Comparison of ENCODE assay signal across 24 cellular contexts in genomic region chr17:19986941-19987714, GRCh38. TPM values are rescaled to one million over a fixed set of nuclear protein-coding genes. Genes with fewer than 3 reads are reported as not detected.
DNase-seq lines count a peak whose midpoint lies in the region; ATAC-seq, FAIRE-seq and TF ChIP-seq lines count a peak whose summit lies in the region.
"Had no signal": no experiment of that assay in that cellular context is flagged by ENCODE, and none has a peak within 500 bp of the region (broad histone marks: within the 10 kb centered on the region; RNA-seq: fewer than 3 reads in every experiment).

No MANE protein-coding gene starts in this region.

- H3K4me1 ChIP-seq in SK-N-SH (ENCODE audit: control insufficient read depth in 1 of 2, insufficient read depth in 2 of 2, low read depth in 1 of 2, low read length in 1 of 2) (no peaks in the 10 kb centered on the region), astrocyte (ENCODE audit: insufficient read depth, low read length) (no peaks in the 10 kb centered on the region)
- H3K4me1 ChIP-seq: esophagus muscularis mucosa, left lung, pancreas, sigmoid colon had no signal

- H3K4me3 ChIP-seq in SK-N-SH (ENCODE audit: low read depth in 2 of 2, low read length in 1 of 2) (no peak overlapping the region), astrocyte (ENCODE audit: insufficient read depth, low read depth, low read length) (no peak overlapping the region)
- H3K4me3 ChIP-seq: esophagus muscularis mucosa, left lung, MG63, pancreas, sigmoid colon had no signal

- POLR2A ChIA-PET in SK-N-SH (lab: Yijun Ruan, JAX): no interaction called here

- WGBS in SK-N-SH (ENCODE audit: low lambda C conversion rate): 86% methylated on average over 11 of the region's 11 CpGs

- H3K4me2 ChIP-seq in SK-N-SH: no peak overlapping the region
- H3K4me2 ChIP-seq in astrocyte (ENCODE audit: low read length): no peak overlapping the region

- H3K27ac Mint-ChIP-seq in astrocyte (ENCODE audit: unreplicated experiment) (peak overlapping the region; percentile 73), progenitor cell of endocrine pancreas (peak overlapping the region; percentile 79)
- H3K27ac Mint-ChIP-seq: activated CD4-positive, alpha-beta T cell treated with anti-CD3 and anti-CD28 coated beads, Interleukin-2, amount 10 ng/mL, durations not matched to agents 24 days and 14 days; B cell; stimulated activated naive CD8-positive, alpha-beta T cell treated with anti-CD3 and anti-CD28 coated beads, Interleukin-15, Interleukin-2, amounts not matched to agents 100 ng/mL and 50 ng/mL, for 24 hours had no signal

- no peaks in the 10 kb centered on the region for H3K79me2 ChIP-seq in SK-N-SH (ENCODE audit: insufficient read depth)
- H3K79me2 ChIP-seq in astrocyte (ENCODE audit: insufficient read depth, low read length): no peaks in the 10 kb centered on the region

- peaks cover 4% of the 10 kb centered on the region for H3K9me3 Mint-ChIP-seq in astrocyte (ENCODE audit: unreplicated experiment)
- H3K9me3 Mint-ChIP-seq in progenitor cell of endocrine pancreas (ENCODE audit: low read depth): no peaks in the 10 kb centered on the region
- H3K9me3 Mint-ChIP-seq: activated CD4-positive, alpha-beta T cell treated with anti-CD3 and anti-CD28 coated beads, Interleukin-2, amount 10 ng/mL, durations not matched to agents 24 days and 14 days; stimulated activated naive CD8-positive, alpha-beta T cell treated with anti-CD3 and anti-CD28 coated beads, Interleukin-15, Interleukin-2, amounts not matched to agents 100 ng/mL and 50 ng/mL, for 24 hours had no signal

- DNase-seq in SK-N-SH: no peak
- no peak for DNase-seq in astrocyte (ENCODE audit: low read depth)
- peak; percentile 86 for DNase-seq in islet precursor cell
- no peak for DNase-seq in progenitor cell of endocrine pancreas (ENCODE audit: low spot score, unreplicated experiment)
- no peak for DNase-seq in HPDE6-E6E7 (ENCODE audit: extremely low spot score)
- DNase-seq in NCI-H524 treated with DMSO at 0.1 percent for 48 hours (lab: John Stamatoyannopoulos, UW): no peak
- DNase-seq: activated CD4-positive, alpha-beta T cell treated with anti-CD3 and anti-CD28 coated beads, Interleukin-2, amount 10 ng/mL, durations not matched to agents 24 days and 14 days; activated naive CD4-positive, alpha-beta T cell treated with Interleukin-2 at 50 U/mL for 16 hours; amygdala; COR-L47; effector CD4-positive, alpha-beta T cell; left lung; MG63; NCI-H187; NCI-H2227 treated with DMSO at 0.1 percent for 48 hours; pancreas; sigmoid colon had no signal

- CTCF ChIA-PET in SK-N-SH (lab: Yijun Ruan, JAX): interaction anchor here (1.3 kb wide), 2 partner anchors 21 to 240 kb away, joined by 4 read pairs; no protein-coding TSS in a partner anchor

- H3K4me3 Mint-ChIP-seq in astrocyte (ENCODE audit: unreplicated experiment) (no peak overlapping the region), progenitor cell of endocrine pancreas (ENCODE audit: low read depth) (no peak overlapping the region)
- H3K4me3 Mint-ChIP-seq: activated CD4-positive, alpha-beta T cell treated with anti-CD3 and anti-CD28 coated beads, Interleukin-2, amount 10 ng/mL, durations not matched to agents 24 days and 14 days; B cell; stimulated activated naive CD8-positive, alpha-beta T cell treated with anti-CD3 and anti-CD28 coated beads, Interleukin-15, Interleukin-2, amounts not matched to agents 100 ng/mL and 50 ng/mL, for 24 hours had no signal

- H3K36me3 ChIP-seq in SK-N-SH (replicated peaks in 1 of 2; ENCODE audit: control insufficient read depth in 1 of 2, insufficient read depth in 2 of 2, low read length in 1 of 2): no peaks in the 10 kb centered on the region
- no peaks in the 10 kb centered on the region for H3K36me3 ChIP-seq in astrocyte (ENCODE audit: insufficient read depth, low read length)
- H3K36me3 ChIP-seq: esophagus muscularis mucosa, left lung, MG63, pancreas, sigmoid colon had no signal

- H4K20me1 ChIP-seq in SK-N-SH (ENCODE audit: insufficient read depth) (no peaks in the 10 kb centered on the region), astrocyte (ENCODE audit: insufficient read depth, low read length) (no peaks in the 10 kb centered on the region)

- H2AFZ ChIP-seq in SK-N-SH (ENCODE audit: low read depth): no peak overlapping the region; the same call in none of the 2 replicates
- H2AFZ ChIP-seq in astrocyte (ENCODE audit: low read depth, low read length): peak overlapping the region; percentile 41

- no peak for TF ChIP-seq CTCF in SK-N-SH (IDR thresholded peaks at IDR 0.05)
- TF ChIP-seq CTCF in astrocyte (IDR thresholded peaks at IDR 0.05; ENCODE audit: insufficient read depth, low read depth, low read length): no peak
- no peak for TF ChIP-seq CTCF in progenitor cell of endocrine pancreas (IDR thresholded peaks at IDR 0.05; ENCODE audit: unreplicated experiment)

- H3K27me3 Mint-ChIP-seq in astrocyte (ENCODE audit: low read depth, unreplicated experiment) (peaks cover 13% of the 10 kb centered on the region), progenitor cell of endocrine pancreas (peaks cover 21% of the 10 kb centered on the region)
- H3K27me3 Mint-ChIP-seq: stimulated activated naive CD8-positive, alpha-beta T cell treated with anti-CD3 and anti-CD28 coated beads, Interleukin-15, Interleukin-2, amounts not matched to agents 100 ng/mL and 50 ng/mL, for 24 hours had no signal

- H3K27me3 ChIP-seq in SK-N-SH (ENCODE audit: insufficient read depth): no peaks in the 10 kb centered on the region
- no peaks in the 10 kb centered on the region for H3K27me3 ChIP-seq in astrocyte (ENCODE audit: insufficient read depth, low read length)
- H3K27me3 ChIP-seq: left lung, MG63, pancreas, sigmoid colon had no signal

- H3K9me2 ChIP-seq in SK-N-SH: no peaks in the 10 kb centered on the region

- ATAC-seq in SK-N-SH treated with all-trans-retinoic acid at 6 μM for 48 hours (0 out of 3 replicates have a peak, but pooled peaks have one; percentile 21), HG03442 (IDR thresholded peaks at IDR 0.05; ENCODE audit: unreplicated experiment) (no peak)
- ATAC-seq: left lung, pancreas had no signal

- H3K9me3 ChIP-seq in SK-N-SH (no peaks in the 10 kb centered on the region), astrocyte (ENCODE audit: insufficient read depth, low read depth, low read length) (no peaks in the 10 kb centered on the region)
- H3K9me3 ChIP-seq: esophagus muscularis mucosa, left lung, MG63, pancreas, sigmoid colon had no signal

- no peak for TF ChIP-seq EP300 in SK-N-SH (IDR thresholded peaks at IDR 0.05; ENCODE audit: borderline replicate concordance in 1 of 2, low read depth in 1 of 2, low read length in 1 of 2)

- peaks cover 12% of the 10 kb centered on the region for H3K4me1 Mint-ChIP-seq in astrocyte (ENCODE audit: low read depth, unreplicated experiment)
- peaks cover 3% of the 10 kb centered on the region for H3K4me1 Mint-ChIP-seq in progenitor cell of endocrine pancreas (ENCODE audit: low read depth)
- H3K4me1 Mint-ChIP-seq: activated CD4-positive, alpha-beta T cell treated with anti-CD3 and anti-CD28 coated beads, Interleukin-2, amount 10 ng/mL, durations not matched to agents 24 days and 14 days; B cell had no signal

- no peak for TF ChIP-seq RAD21 in SK-N-SH (IDR thresholded peaks at IDR 0.05; ENCODE audit: low read length)

- H3K27ac ChIP-seq in SK-N-SH (ENCODE audit: low read depth in 2 of 2, low read length in 1 of 2) (no peak overlapping the region), astrocyte (ENCODE audit: low read depth, low read length) (no peak overlapping the region)
- H3K27ac ChIP-seq: 22Rv1, esophagus muscularis mucosa, left lung, pancreas, sigmoid colon had no signal

- H3F3A ChIP-seq in SK-N-SH (replicated peaks; ENCODE audit: insufficient read depth): no peaks in the 10 kb centered on the region

- no peak overlapping the region for H3K9ac ChIP-seq in SK-N-SH
- no peak overlapping the region for H3K9ac ChIP-seq in astrocyte (ENCODE audit: low read length)

- H3K36me3 Mint-ChIP-seq in astrocyte (ENCODE audit: low read depth, unreplicated experiment) (no peaks in the 10 kb centered on the region), progenitor cell of endocrine pancreas (ENCODE audit: insufficient read depth) (no peaks in the 10 kb centered on the region)

- no peak for FAIRE-seq in astrocyte (lab: Jason Lieb, UNC)
- FAIRE-seq: GM18507, pancreas had no signal

TF ChIP-seq in SK-N-SH treated with all-trans-retinoic acid at 6 μM for 48 hours, 23 proteins besides CTCF, POLR2A, EP300 and RAD21 (continues in another document):
- TF ChIP-seq ESRRG (CRISPR knock-in tag; IDR thresholded peaks at IDR 0.05) (no peak), ARNTL (CRISPR knock-in tag; IDR thresholded peaks at IDR 0.05; ENCODE audit: borderline replicate concordance, low read depth) (no peak), RARB (CRISPR knock-in tag; IDR thresholded peaks at IDR 0.05) (no peak), TCF4 (CRISPR knock-in tag; IDR thresholded peaks at IDR 0.05; ENCODE audit: borderline replicate concordance) (no peak), BACH2 (CRISPR knock-in tag; IDR thresholded peaks at IDR 0.05; ENCODE audit: borderline replicate concordance) (no peak), CSDC2 (CRISPR knock-in tag; IDR thresholded peaks at IDR 0.05) (no peak), PPARA (CRISPR knock-in tag; IDR thresholded peaks at IDR 0.05; ENCODE audit: borderline replicate concordance) (no peak)

TF ChIP-seq in SK-N-SH, 30 proteins besides CTCF, POLR2A, EP300 and RAD21 (continues in another document):
- no peak for TF ChIP-seq ZBTB33 (IDR thresholded peaks at IDR 0.05; ENCODE audit: borderline replicate concordance, low read depth)

RNA-seq across cellular contexts. Expression of gene AKAP10, which starts 9.5 kb away (rescaled TPM):
- 12.7 and 17.1 TPM in 2 replicates for polyA plus RNA-seq in SK-N-SH (2012; rRNA removed)
- 13.3 and 14.4 TPM in 2 replicates for polyA plus RNA-seq in SK-N-SH (2012; cell fraction: cytosol; rRNA removed)
- 18.4 and 33.4 TPM in 2 replicates for polyA plus RNA-seq in SK-N-SH (2012; cell fraction: nucleus; rRNA removed)
- 27.8 and 28.9 TPM in 2 replicates for total RNA-seq in astrocyte
- 32.9 and 38.2 TPM in 2 replicates for total RNA-seq in progenitor cell of endocrine pancreas

RNA-seq across cellular contexts. Expression of gene SPECC1, which starts 22.0 kb away (rescaled TPM):
- 8.8 and 11.2 TPM in 2 replicates for polyA plus RNA-seq in SK-N-SH (2012; rRNA removed)
- 8.9 and 9.7 TPM in 2 replicates for polyA plus RNA-seq in SK-N-SH (2012; cell fraction: cytosol; rRNA removed)
- polyA plus RNA-seq in SK-N-SH (2012; cell fraction: nucleus; rRNA removed): 7.8 and 9.0 TPM in 2 replicates
- 83.0 and 83.5 TPM in 2 replicates for total RNA-seq in astrocyte
- 69.6 and 72.7 TPM in 2 replicates for total RNA-seq in progenitor cell of endocrine pancreas
